Comparison of ENCODE assay signal across 26 cellular contexts in genomic region chr1:50097041-50097739, GRCh38. TPM values are rescaled to one million over a fixed set of nuclear protein-coding genes. Genes with fewer than 3 reads are reported as not detected.
A peak's percentile ranks its signal among the peaks of the same experiment; 100 is the strongest.
DNase-seq lines count a peak whose midpoint lies in the region; ATAC-seq and TF ChIP-seq lines count a peak whose summit lies in the region.
"Had no signal": no experiment of that assay in that cellular context is flagged by ENCODE, and none has a peak within 500 bp of the region (broad histone marks: within the 10 kb centered on the region; RNA-seq: fewer than 3 reads in every experiment).

No MANE protein-coding gene starts in this region.

- no peak overlapping the region for H3K4me3 Mint-ChIP-seq in stimulated activated naive B cell treated with anti-CD40 and anti-IgM and Interleukin-4, amounts not matched to agents 10 μg/mL and 1 μg/mL and 100 μg/mL, for 72 hours
- H3K4me3 Mint-ChIP-seq: CD8-positive, alpha-beta T cell; H9; T-cell had no signal

- TF ChIP-seq CTCF in omental fat pad (IDR thresholded peaks at IDR 0.05) (no peak), GM13976 (IDR thresholded peaks at IDR 0.05; ENCODE audit: borderline replicate concordance, control extremely low read depth, extremely low read depth, insufficient read depth, missing control alignments) (no peak)

- no peaks in the 10 kb centered on the region for H3K9me3 Mint-ChIP-seq in stimulated activated naive B cell treated with anti-CD40 and anti-IgM and Interleukin-4, amounts not matched to agents 10 μg/mL and 1 μg/mL and 100 μg/mL, for 72 hours
- H3K9me3 Mint-ChIP-seq: CD8-positive, alpha-beta T cell; T-cell had no signal

- DNase-seq in DMS53 (lab: John Stamatoyannopoulos, UW) (peak; percentile 67), MV-4-11 (lab: John Stamatoyannopoulos, UW) (peak; percentile 5), globus pallidus (ENCODE audit: low spot score) (peak; percentile 43), omental fat pad (ENCODE audit: low spot score) (no peak), GM13976 (ENCODE audit: low spot score) (no peak), NCI-H2227 treated with DMSO at 0.1 percent for 48 hours (lab: John Stamatoyannopoulos, UW) (no peak)
- no peak for DNase-seq in stimulated activated naive B cell treated with anti-CD40 and anti-IgM and Interleukin-4, amounts not matched to agents 10 μg/mL and 1 μg/mL and 100 μg/mL, for 72 hours
- DNase-seq: Caco-2; CD8-positive, alpha-beta T cell; GM23248; H9; Kasumi-1; NCI-H1105 treated with DMSO at 0.1 percent for 48 hours; NCI-H146; NCI-H1930; NCI-H2107; NCI-H446 treated with DMSO at 0.1 percent for 48 hours; NCI-H526; NCI-H82; Right ventricle myocardium superior; RPMI8226; T-cell had no signal

- in situ Hi-C loops in GM13976 (cut with MboI; ENCODE audit: low sequenced_read_pairs, unreplicated experiment): no loop called here

- no peak overlapping the region for H3K27ac Mint-ChIP-seq in stimulated activated naive B cell treated with anti-CD40 and anti-IgM and Interleukin-4, amounts not matched to agents 10 μg/mL and 1 μg/mL and 100 μg/mL, for 72 hours
- H3K27ac Mint-ChIP-seq: CD8-positive, alpha-beta T cell; H9; T-cell had no signal

- H3K4me1 Mint-ChIP-seq in stimulated activated naive B cell treated with anti-CD40 and anti-IgM and Interleukin-4, amounts not matched to agents 10 μg/mL and 1 μg/mL and 100 μg/mL, for 72 hours: peaks cover 0 to 4% of the 10 kb centered on the region in 2 donors
- H3K4me1 Mint-ChIP-seq: H9, T-cell had no signal

- H3K36me3 Mint-ChIP-seq in stimulated activated naive B cell treated with anti-CD40 and anti-IgM and Interleukin-4, amounts not matched to agents 10 μg/mL and 1 μg/mL and 100 μg/mL, for 72 hours: no peaks in the 10 kb centered on the region
- H3K36me3 Mint-ChIP-seq: CD8-positive, alpha-beta T cell; T-cell had no signal

- peak; percentile 56 to 62 for ATAC-seq in stimulated activated naive B cell treated with anti-CD40 and anti-IgM and Interleukin-4, amounts not matched to agents 10 μg/mL and 1 μg/mL and 100 μg/mL, for 72 hours (replicated peaks)
- ATAC-seq in omental fat pad (ENCODE audit: low FRiP score): no peak
- ATAC-seq: A549; CD8-positive, alpha-beta T cell; K562; T-cell had no signal

- H3K27me3 Mint-ChIP-seq in stimulated activated naive B cell treated with anti-CD40 and anti-IgM and Interleukin-4, amounts not matched to agents 10 μg/mL and 1 μg/mL and 100 μg/mL, for 72 hours: peaks cover 4 to 19% of the 10 kb centered on the region in 2 donors

RNA-seq across cellular contexts. Expression of gene ELAVL4, which starts 11.5 kb away (rescaled TPM):
- total RNA-seq in omental fat pad: under 1 TPM in 1 of 4 donors, not detected in 3; 0.12 TPM
- total RNA-seq: Caco-2; CD8-positive, alpha-beta T cell; GM23248; H9; K562; M059J; Right ventricle myocardium superior; SJSA1; T-cell had no signal

Comparison
In these comparisons a context has a peak if more than half of its experiments do, and no peak if none do; other contexts are left out.
1. DNase-seq: peak in DMS53 (single experiment), MV-4-11 (single experiment) and globus pallidus (single experiment); none in stimulated activated naive B cell treated with anti-CD40 and anti-IgM and Interleukin-4, amounts not matched to agents 10 μg/mL and 1 μg/mL and 100 μg/mL, for 72 hours (single experiment), omental fat pad (single experiment), GM13976 (single experiment) and NCI-H2227 treated with DMSO at 0.1 percent for 48 hours (single experiment).